Comparison of ENCODE assay signal across 1 cellular context in genomic region chr9:31210982-31211570, GRCh38.
TF ChIP-seq lines count a peak whose summit lies in the region.

No MANE protein-coding gene starts in this region.

TF ChIP-seq in WTC11, 78 proteins besides CTCF, POLR2A, EP300 and RAD21 (continued from another document):
- TF ChIP-seq, protein P1, sequence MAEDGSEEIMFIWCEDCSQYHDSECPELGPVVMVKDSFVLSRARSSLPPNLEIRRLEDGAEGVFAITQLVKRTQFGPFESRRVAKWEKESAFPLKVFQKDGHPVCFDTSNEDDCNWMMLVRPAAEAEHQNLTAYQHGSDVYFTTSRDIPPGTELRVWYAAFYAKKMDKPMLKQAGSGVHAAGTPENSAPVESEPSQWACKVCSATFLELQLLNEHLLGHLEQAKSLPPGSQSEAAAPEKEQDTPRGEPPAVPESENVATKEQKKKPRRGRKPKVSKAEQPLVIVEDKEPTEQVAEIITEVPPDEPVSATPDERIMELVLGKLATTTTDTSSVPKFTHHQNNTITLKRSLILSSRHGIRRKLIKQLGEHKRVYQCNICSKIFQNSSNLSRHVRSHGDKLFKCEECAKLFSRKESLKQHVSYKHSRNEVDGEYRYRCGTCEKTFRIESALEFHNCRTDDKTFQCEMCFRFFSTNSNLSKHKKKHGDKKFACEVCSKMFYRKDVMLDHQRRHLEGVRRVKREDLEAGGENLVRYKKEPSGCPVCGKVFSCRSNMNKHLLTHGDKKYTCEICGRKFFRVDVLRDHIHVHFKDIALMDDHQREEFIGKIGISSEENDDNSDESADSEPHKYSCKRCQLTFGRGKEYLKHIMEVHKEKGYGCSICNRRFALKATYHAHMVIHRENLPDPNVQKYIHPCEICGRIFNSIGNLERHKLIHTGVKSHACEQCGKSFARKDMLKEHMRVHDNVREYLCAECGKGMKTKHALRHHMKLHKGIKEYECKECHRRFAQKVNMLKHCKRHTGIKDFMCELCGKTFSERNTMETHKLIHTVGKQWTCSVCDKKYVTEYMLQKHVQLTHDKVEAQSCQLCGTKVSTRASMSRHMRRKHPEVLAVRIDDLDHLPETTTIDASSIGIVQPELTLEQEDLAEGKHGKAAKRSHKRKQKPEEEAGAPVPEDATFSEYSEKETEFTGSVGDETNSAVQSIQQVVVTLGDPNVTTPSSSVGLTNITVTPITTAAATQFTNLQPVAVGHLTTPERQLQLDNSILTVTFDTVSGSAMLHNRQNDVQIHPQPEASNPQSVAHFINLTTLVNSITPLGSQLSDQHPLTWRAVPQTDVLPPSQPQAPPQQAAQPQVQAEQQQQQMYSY (CRISPR knock-in tag; IDR thresholded peaks at IDR 0.05): no peak
- TF ChIP-seq TP53 (CRISPR knock-in tag; IDR thresholded peaks at IDR 0.05): no peak
